In the genomic region with DNA sequence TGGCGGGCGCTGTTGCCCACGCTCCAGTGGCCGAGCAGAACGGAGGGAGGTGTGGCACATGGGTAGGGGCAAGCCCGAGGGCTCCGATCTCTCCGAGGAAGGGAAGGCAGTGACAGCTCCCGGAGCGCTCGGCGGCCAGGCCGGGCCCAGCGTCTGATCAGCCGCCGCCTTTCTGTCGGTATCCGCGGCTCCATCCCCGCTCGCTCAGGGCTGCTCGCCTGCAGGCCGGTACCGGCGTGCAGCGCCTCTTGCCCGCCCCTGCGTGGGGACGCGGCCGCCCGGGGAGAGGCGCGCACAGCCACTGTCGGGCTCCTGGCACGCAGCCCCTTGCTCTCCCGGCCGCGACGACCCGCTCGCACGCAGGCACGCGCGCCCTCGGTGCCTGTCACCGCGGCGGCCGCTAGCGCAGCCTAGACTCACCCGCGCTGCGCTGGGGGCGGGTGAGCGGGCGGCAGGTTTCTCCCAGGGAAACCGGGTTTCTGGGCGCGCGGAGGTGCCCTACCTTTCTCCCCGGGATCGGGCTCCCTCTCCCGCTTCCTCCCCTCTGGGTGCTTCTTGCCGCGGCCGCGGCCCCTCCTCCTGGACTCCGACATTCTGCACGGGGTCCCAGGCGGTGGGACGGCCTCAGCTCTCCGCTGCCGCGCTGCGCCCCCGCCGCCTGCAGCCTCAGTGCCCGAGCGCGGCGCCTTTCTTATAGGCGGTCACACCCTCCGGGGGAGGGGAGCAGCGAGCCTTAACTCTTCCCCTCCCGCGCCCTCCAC, we compare ENCODE assay signal across 8 cellular contexts.
A peak's percentile ranks its signal among the peaks of the same experiment; 100 is the strongest.
DNase-seq lines count a peak whose midpoint lies in the region; ATAC-seq, FAIRE-seq and TF ChIP-seq lines count a peak whose summit lies in the region.

No MANE protein-coding gene starts in this region.

- peaks cover 22% of the 10 kb centered on the region for H3K27me3 Mint-ChIP-seq in activated T-cell treated with anti-CD3 and anti-CD28 coated beads, Interleukin-2, amount 50 U/mL, for 72 hours (ENCODE audit: low read depth)
- peaks cover 27% of the 10 kb centered on the region for H3K27me3 Mint-ChIP-seq in activated T-helper 1 cell treated with anti-CD3 and anti-CD28 coated beads, Interleukin-12 subunit alpha, Interleukin-12 subunit beta, Interleukin-2, Interleukin-4 antibody, amounts not matched to agents 30 ng/mL and 10 ng/mL and 1 ng/mL, durations not matched to agents 14 hours and 24 hours and 36 hours (ENCODE audit: insufficient read depth)

- no peak for FAIRE-seq in GM19239 (lab: Jason Lieb, UNC)

- in situ Hi-C loops in ACHN (cut with HindIII; ENCODE audit: low pct_ligation_motif_present, low pct_unique_long_range_greater_than_20kb, low sequenced_read_pairs) = no loop called here

- H3K36me3 Mint-ChIP-seq in activated T-cell treated with anti-CD3 and anti-CD28 coated beads, Interleukin-2, amount 50 U/mL, for 72 hours (ENCODE audit: insufficient read depth in 2 of 2) = no peaks in the 10 kb centered on the region
- no peaks in the 10 kb centered on the region for H3K36me3 Mint-ChIP-seq in activated T-helper 1 cell treated with anti-CD3 and anti-CD28 coated beads, Interleukin-12 subunit alpha, Interleukin-12 subunit beta, Interleukin-2, Interleukin-4 antibody, amounts not matched to agents 30 ng/mL and 10 ng/mL and 1 ng/mL, durations not matched to agents 14 hours and 24 hours and 36 hours (ENCODE audit: low read depth)

- H3K4me1 ChIP-seq in right cardiac atrium (ENCODE audit: control insufficient read depth, insufficient read depth, low read length) (peaks cover 2% of the 10 kb centered on the region), prostate gland (replicated peaks) (no peaks in the 10 kb centered on the region)

- WGBS in right cardiac atrium = under 1% methylated on average over 88 of the region's 88 CpGs
- 1% methylated on average over 67 of the region's 88 CpGs for WGBS in prostate gland

- H3K36me3 ChIP-seq in prostate gland = no peaks in the 10 kb centered on the region

- no peak for TF ChIP-seq CTCF in prostate gland (IDR thresholded peaks at IDR 0.05)

- peak; percentile 66 to 73 for ATAC-seq in activated T-cell treated with anti-CD3 and anti-CD28 coated beads, Interleukin-2, amount 50 U/mL, for 72 hours (replicated peaks in 1 of 2)
- ATAC-seq in right cardiac atrium (peak; percentile 61 to 65), GM18519 (IDR thresholded peaks at IDR 0.05; ENCODE audit: low FRiP score, unreplicated experiment) (no peak)

- H3K4me1 Mint-ChIP-seq in activated T-cell treated with anti-CD3 and anti-CD28 coated beads, Interleukin-2, amount 50 U/mL, for 72 hours (ENCODE audit: low read depth) = no peaks in the 10 kb centered on the region
- H3K4me1 Mint-ChIP-seq in activated T-helper 1 cell treated with anti-CD3 and anti-CD28 coated beads, Interleukin-12 subunit alpha, Interleukin-12 subunit beta, Interleukin-2, Interleukin-4 antibody, amounts not matched to agents 30 ng/mL and 10 ng/mL and 1 ng/mL, durations not matched to agents 14 hours and 24 hours and 36 hours (ENCODE audit: low read depth) = no peaks in the 10 kb centered on the region

- H3K4me3 ChIP-seq in right cardiac atrium (ENCODE audit: low read length) (peak overlapping the region; percentile 52), prostate gland (peak overlapping the region; percentile 36 to 47)

- H3K27me3 ChIP-seq in right cardiac atrium (ENCODE audit: control insufficient read depth, insufficient read depth) (no peaks in the 10 kb centered on the region), prostate gland (replicated peaks; ENCODE audit: insufficient read depth) (peaks cover 4% of the 10 kb centered on the region)

- peak overlapping the region; percentile 36 to 65 for H3K4me3 Mint-ChIP-seq in activated T-cell treated with anti-CD3 and anti-CD28 coated beads, Interleukin-2, amount 50 U/mL, for 72 hours
- H3K4me3 Mint-ChIP-seq in activated T-helper 1 cell treated with anti-CD3 and anti-CD28 coated beads, Interleukin-12 subunit alpha, Interleukin-12 subunit beta, Interleukin-2, Interleukin-4 antibody, amounts not matched to agents 30 ng/mL and 10 ng/mL and 1 ng/mL, durations not matched to agents 14 hours and 24 hours and 36 hours = no peak overlapping the region

- no peak overlapping the region for H3K27ac ChIP-seq in right cardiac atrium (ENCODE audit: low read length)
- peak overlapping the region in 1 of 2 donors; percentile 10 for H3K27ac ChIP-seq in prostate gland

- intact Hi-C loops in right cardiac atrium (cut with DNase I) (no loop called here), prostate gland (cut with DNase I) (no loop called here)
- intact Hi-C loops in activated T-helper 1 cell treated with anti-CD3 and anti-CD28 coated beads, Interleukin-12 subunit alpha, Interleukin-12 subunit beta, Interleukin-2, Interleukin-4 antibody, amounts not matched to agents 30 ng/mL and 10 ng/mL and 1 ng/mL, durations not matched to agents 14 hours and 24 hours and 36 hours (cut with micrococcal nuclease) = no loop called here

- TF ChIP-seq POLR2A in prostate gland (IDR thresholded peaks at IDR 0.05) = peak; percentile 71

- no peak overlapping the region for H3K27ac Mint-ChIP-seq in activated T-cell treated with anti-CD3 and anti-CD28 coated beads, Interleukin-2, amount 50 U/mL, for 72 hours
- H3K27ac Mint-ChIP-seq in activated T-helper 1 cell treated with anti-CD3 and anti-CD28 coated beads, Interleukin-12 subunit alpha, Interleukin-12 subunit beta, Interleukin-2, Interleukin-4 antibody, amounts not matched to agents 30 ng/mL and 10 ng/mL and 1 ng/mL, durations not matched to agents 14 hours and 24 hours and 36 hours = no peak overlapping the region

- no peaks in the 10 kb centered on the region for H3K9me3 ChIP-seq in right cardiac atrium (ENCODE audit: control insufficient read depth, low read length)
- H3K9me3 ChIP-seq in prostate gland = no peaks in the 10 kb centered on the region

- DNase-seq in ACHN (peak; percentile 11), GM19239 (ENCODE audit: insufficient read length, low spot score) (peak; percentile 24), right cardiac atrium (peak; percentile 16 to 71 (median 70)), prostate gland (ENCODE audit: low spot score) (peak; percentile 28), NCI-H82 treated with DMSO at 0.1 percent for 48 hours (lab: John Stamatoyannopoulos, UW; ENCODE audit: unreplicated experiment) (no peak)
- DNase-seq in activated T-cell treated with anti-CD3 and anti-CD28 coated beads, Interleukin-2, amount 50 U/mL, for 72 hours = peak; percentile 12 to 20
- DNase-seq in activated T-helper 1 cell treated with anti-CD3 and anti-CD28 coated beads, Interleukin-12 subunit alpha, Interleukin-12 subunit beta, Interleukin-2, Interleukin-4 antibody, amounts not matched to agents 30 ng/mL and 10 ng/mL and 1 ng/mL, durations not matched to agents 14 hours and 24 hours and 36 hours (ENCODE audit: low spot score) = no peak

- no peaks in the 10 kb centered on the region for H3K9me3 Mint-ChIP-seq in activated T-cell treated with anti-CD3 and anti-CD28 coated beads, Interleukin-2, amount 50 U/mL, for 72 hours
- H3K9me3 Mint-ChIP-seq in activated T-helper 1 cell treated with anti-CD3 and anti-CD28 coated beads, Interleukin-12 subunit alpha, Interleukin-12 subunit beta, Interleukin-2, Interleukin-4 antibody, amounts not matched to agents 30 ng/mL and 10 ng/mL and 1 ng/mL, durations not matched to agents 14 hours and 24 hours and 36 hours = no peaks in the 10 kb centered on the region

Comparison
In these comparisons a context has a peak if more than half of its experiments do, and no peak if none do; other contexts are left out.
1. DNase-seq: peak in ACHN (single experiment), GM19239 (single experiment), activated T-cell treated with anti-CD3 and anti-CD28 coated beads, Interleukin-2, amount 50 U/mL, for 72 hours (2 of 2), right cardiac atrium (3 of 3) and prostate gland (single experiment); none in activated T-helper 1 cell treated with anti-CD3 and anti-CD28 coated beads, Interleukin-12 subunit alpha, Interleukin-12 subunit beta, Interleukin-2, Interleukin-4 antibody, amounts not matched to agents 30 ng/mL and 10 ng/mL and 1 ng/mL, durations not matched to agents 14 hours and 24 hours and 36 hours (single experiment) and NCI-H82 treated with DMSO at 0.1 percent for 48 hours (single experiment).